ENCODE assay signal across 33 cellular contexts in genomic region chr2:80515961-80516360, GRCh38.
"Had no signal": no experiment of that assay in that cellular context is flagged by ENCODE, and none has a peak within 500 bp of the region (broad histone marks: within the 10 kb centered on the region; RNA-seq: fewer than 3 reads in every experiment).

No MANE protein-coding gene starts in this region.

- H3K36me3 ChIP-seq: ascending aorta, cardiac muscle cell had no signal

- H3K4me2 ChIP-seq: PC-9 had no signal

- ATAC-seq: activated CD8-positive, alpha-beta memory T cell treated with anti-CD3 and anti-CD28 coated beads, Interleukin-2, amount 10 ng/mL, durations not matched to agents 7 days and 5 days; K562; Right ventricle myocardium inferior had no signal

- DNase-seq: activated CD4-positive, alpha-beta memory T cell treated with anti-CD3 and anti-CD28 coated beads, Interleukin-2, amount 10 ng/mL, durations not matched to agents 7 days and 5 days; activated CD4-positive, alpha-beta T cell treated with anti-CD3 and anti-CD28 coated beads for 1 hour; activated CD4-positive, alpha-beta T cell treated with anti-CD3 and anti-CD28 coated beads for 48 hours; activated CD4-positive, CD25-positive, alpha-beta regulatory T cell; activated CD8-positive, alpha-beta memory T cell treated with anti-CD3 and anti-CD28 coated beads for 24 hours; activated CD8-positive, alpha-beta memory T cell treated with anti-CD3 and anti-CD28 coated beads, Interleukin-2, amount 10 ng/mL, durations not matched to agents 7 days and 5 days; activated CD8-positive, alpha-beta memory T cell treated with anti-CD3 and anti-CD28 coated beads, Interleukin-2, amount 50 U/mL, for 48 hours; activated effector memory CD4-positive, alpha-beta T cell treated with anti-CD3 and anti-CD28 coated beads, Interleukin-2, amount 50 U/mL, for 16 hours; activated naive CD4-positive, alpha-beta T cell; activated naive CD8-positive, alpha-beta T cell treated with anti-CD3 and anti-CD28 coated beads, Interleukin-2, amount 10 ng/mL, durations not matched to agents 7 days and 5 days; activated T-cell treated with anti-CD3 and anti-CD28 coated beads, Interleukin-2, amount 50 U/mL, for 48 hours; amygdala; NCI-H1092 treated with DMSO at 0.1 percent for 48 hours; NCI-H1417; NCI-H187 treated with DMSO at 0.1 percent for 48 hours; NCI-H2081; NCI-H2171 treated with DMSO at 0.1 percent for 48 hours; NCI-H2227 treated with DMSO at 0.1 percent for 48 hours; NCI-H446; NCI-H510A treated with DMSO at 0.1 percent for 48 hours; NK-92 treated with Interleukin-12 subunit alpha and Interleukin-12 subunit beta, amount 100 ng/mL, for 24 hours; PC-9; SIG-M5; SW 1271; T-helper 1 cell; T-helper 2 cell; T-helper 9 cell had no signal

- H3K9me3 ChIP-seq: ascending aorta had no signal

- H3K27ac ChIP-seq: ascending aorta, PC-9, RWPE1, VCaP had no signal

- H3K4me3 ChIP-seq: ascending aorta, cardiac muscle cell, K562, PC-9 had no signal

- H3K27me3 ChIP-seq: ascending aorta, cardiac muscle cell had no signal

- H3K4me1 ChIP-seq: ascending aorta had no signal
